In genomic region chr19:17997969-17998826, GRCh38 we compare ENCODE assay signal across 11 cellular contexts. TPM values are rescaled to one million over a fixed set of nuclear protein-coding genes. Genes with fewer than 3 reads are reported as not detected.
A peak's percentile ranks its signal among the peaks of the same experiment; 100 is the strongest.
DNase-seq lines count a peak whose midpoint lies in the region; ATAC-seq and TF ChIP-seq lines count a peak whose summit lies in the region.
"Had no signal": no experiment of that assay in that cellular context is flagged by ENCODE, and none has a peak within 500 bp of the region (broad histone marks: within the 10 kb centered on the region; RNA-seq: fewer than 3 reads in every experiment).

No MANE protein-coding gene starts in this region.

- H4K20me1 ChIP-seq in DOHH2 (ENCODE audit: control insufficient read depth, insufficient read depth, low read depth, low read length), result no peaks in the 10 kb centered on the region

- peak; percentile 69 for TF ChIP-seq CTCF in DOHH2 (IDR thresholded peaks at IDR 0.05; ENCODE audit: low read depth, low read length, poor library complexity, severe bottlenecking)
- peak; percentile 73 for TF ChIP-seq CTCF in chondrocyte (IDR thresholded peaks at IDR 0.05)

- no peaks in the 10 kb centered on the region for H3K9me3 ChIP-seq in DOHH2 (ENCODE audit: control insufficient read depth, insufficient read depth, low read length)

- peak overlapping the region in 2 of 3 donors; percentile 87 to 97 for H3K27ac Mint-ChIP-seq in IgD-negative memory B cell
- H3K27ac Mint-ChIP-seq in chondrocyte (ENCODE audit: unreplicated experiment), result no peak overlapping the region
- H3K27ac Mint-ChIP-seq in naive B cell, result peak overlapping the region in 5 of 6 donors; percentile 78 to 100 (median 100)
- H3K27ac Mint-ChIP-seq: brain had no signal

- H3K4me1 Mint-ChIP-seq in IgD-negative memory B cell (peaks cover 8 to 11% (median 9%) of the 10 kb centered on the region in 3 donors), chondrocyte (ENCODE audit: low read depth) (peaks cover 9% of the 10 kb centered on the region), naive B cell (peaks cover 21 to 34% (median 22%) of the 10 kb centered on the region in 3 donors)

- H3F3A ChIP-seq in DOHH2 (ENCODE audit: control insufficient read depth, insufficient read depth), result peaks cover 2% of the 10 kb centered on the region; the same call in 1 of the 2 replicates

- no peak for ATAC-seq in naive B cell (ENCODE audit: low read depth in 2 of 2)

- H3K4me2 ChIP-seq in DOHH2 (ENCODE audit: low read length), result peak overlapping the region; percentile 66

- peak overlapping the region in 2 of 4 donors; percentile 27 to 85 for H3K4me3 Mint-ChIP-seq in IgD-negative memory B cell
- no peak overlapping the region for H3K4me3 Mint-ChIP-seq in chondrocyte (ENCODE audit: unreplicated experiment)
- peak overlapping the region in 1 of 8 donors; percentile 56 for H3K4me3 Mint-ChIP-seq in naive B cell

- H3K27ac ChIP-seq in DOHH2 (ENCODE audit: low read depth, low read length) (peak overlapping the region; percentile 55), substantia nigra (ENCODE audit: low read depth, low read length, poor library complexity, severe bottlenecking) (no peak overlapping the region)

- DNase-seq in chondrocyte (ENCODE audit: low spot score) (no peak), naive B cell (no peak), substantia nigra (lab: John Stamatoyannopoulos, UW) (no peak), germinal center (ENCODE audit: low spot score) (no peak)
- no peak for DNase-seq in activated CD4-positive, alpha-beta T cell treated with anti-CD3 and anti-CD28 coated beads, Interleukin-2, amount 50 U/mL, for 4 hours
- no peak for DNase-seq in stimulated activated CD4-positive, alpha-beta T cell treated with anti-CD3 and anti-CD28 coated beads, Interleukin-2, amount 100 ng/mL, for 48 hours
- DNase-seq: left cardiac atrium, NCI-H2081 treated with DMSO at 0.1 percent for 48 hours had no signal

- peaks cover 19% of the 10 kb centered on the region for H3K79me2 ChIP-seq in DOHH2 (ENCODE audit: control insufficient read depth, low read length)

- H3K4me3 ChIP-seq in DOHH2 (ENCODE audit: low read length), result peak overlapping the region; percentile 72

- H3K9me2 ChIP-seq in DOHH2 (replicated peaks; ENCODE audit: control insufficient read depth, low read length), result no peaks in the 10 kb centered on the region

- no peaks in the 10 kb centered on the region for H3K9me3 Mint-ChIP-seq in IgD-negative memory B cell
- H3K9me3 Mint-ChIP-seq in chondrocyte (ENCODE audit: low read depth), result no peaks in the 10 kb centered on the region
- H3K9me3 Mint-ChIP-seq in naive B cell, result no peaks in the 10 kb centered on the region

- H3K36me3 ChIP-seq in DOHH2 (ENCODE audit: control insufficient read depth, low read length), result peaks cover 4% of the 10 kb centered on the region; the same call in 1 of the 2 replicates

- peaks cover 44% of the 10 kb centered on the region for H3K4me1 ChIP-seq in DOHH2 (ENCODE audit: control insufficient read depth, low read length)

- no peaks in the 10 kb centered on the region for H3K27me3 ChIP-seq in DOHH2 (ENCODE audit: control insufficient read depth, low read length)

- H3K27me3 Mint-ChIP-seq in IgD-negative memory B cell (no peaks in the 10 kb centered on the region), chondrocyte (ENCODE audit: low read depth) (peaks cover 5% of the 10 kb centered on the region), naive B cell (no peaks in the 10 kb centered on the region)

- H3K36me3 Mint-ChIP-seq in IgD-negative memory B cell (no peaks in the 10 kb centered on the region), chondrocyte (ENCODE audit: low read depth) (no peaks in the 10 kb centered on the region), naive B cell (no peaks in the 10 kb centered on the region)

RNA-seq across cellular contexts. Expression of gene ARRDC2, which starts 9.8 kb away (rescaled TPM):
- polyA plus RNA-seq in IgD-negative memory B cell (42.4 TPM), naive B cell (ENCODE audit: low read depth in 6 of 6) (100 to 1,000 TPM in 1 of 6 donors, 10 to 100 TPM in 5; 47.7 to 110 (median 50.8) TPM)
- 12.2 to 19.8 TPM (median 17.8 TPM) in 3 replicates for total RNA-seq in chondrocyte

RNA-seq across cellular contexts. Expression of gene KCNN1, which starts 31.3 kb away (rescaled TPM):
- polyA plus RNA-seq in IgD-negative memory B cell, result not detected
- 0.31 TPM in 1 of 3 replicates, not detected in the others for total RNA-seq in chondrocyte
- polyA plus RNA-seq in naive B cell (ENCODE audit: low read depth in 6 of 6), result under 1 TPM in 1 of 6 donors, not detected in 5; 0.27 TPM
